9 cellular contexts compared by ENCODE assay signal in the genomic region with DNA sequence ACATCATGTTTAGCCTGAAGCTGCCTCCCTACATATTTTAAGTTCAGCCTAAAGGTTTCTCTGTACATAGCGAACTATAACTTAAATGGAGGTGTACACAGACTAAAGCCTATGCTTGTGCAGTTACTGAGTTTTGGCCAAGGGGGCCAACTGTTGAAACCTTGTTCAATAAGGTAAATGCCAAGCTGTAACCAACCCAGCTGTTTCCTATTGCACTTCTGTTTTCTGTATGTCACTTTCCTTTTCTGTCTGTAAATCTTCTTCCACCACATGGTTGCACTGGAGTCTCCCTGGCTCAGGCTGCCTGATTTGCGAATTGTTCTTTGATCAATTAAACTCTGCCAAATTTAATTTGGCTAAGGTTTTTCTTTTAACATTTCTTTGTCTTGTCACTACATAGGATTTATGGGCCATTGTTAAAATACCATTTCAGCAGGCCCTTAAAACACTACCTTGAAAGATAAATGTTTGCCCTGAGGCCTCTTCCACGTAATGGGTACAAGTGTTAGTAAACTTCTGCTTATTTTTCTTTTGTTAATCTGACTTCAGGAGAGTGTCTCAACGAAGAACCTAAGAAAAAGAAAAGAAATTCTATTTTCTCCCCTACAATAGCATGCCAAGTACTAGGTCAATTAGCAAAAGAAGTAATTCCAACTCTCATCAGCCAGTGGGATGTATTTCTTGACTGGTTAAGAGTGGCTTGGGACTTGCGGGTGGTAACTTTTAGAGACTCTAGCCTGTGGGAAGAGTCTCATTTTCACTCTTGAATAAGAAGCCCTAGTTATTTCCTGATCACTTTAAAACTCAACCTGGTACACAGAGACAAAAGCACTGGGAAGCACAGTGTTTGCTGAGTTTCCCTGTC. TPM values are rescaled to one million over a fixed set of nuclear protein-coding genes. Genes with fewer than 3 reads are reported as not detected.
DNase-seq lines count a peak whose midpoint lies in the region; ATAC-seq and TF ChIP-seq lines count a peak whose summit lies in the region.
"Had no signal": no experiment of that assay in that cellular context is flagged by ENCODE, and none has a peak within 500 bp of the region (broad histone marks: within the 10 kb centered on the region; RNA-seq: fewer than 3 reads in every experiment).

No MANE protein-coding gene starts in this region.

- H3K9me3 Mint-ChIP-seq in activated naive CD8-positive, alpha-beta T cell treated with anti-CD3 and anti-CD28 coated beads for 36 hours = no peaks in the 10 kb centered on the region

- DNase-seq in AML-193 (lab: John Stamatoyannopoulos, UW) (peak; percentile 56 to 64), NB4 (ENCODE audit: low read depth) (peak; percentile 66), posterior vena cava (ENCODE audit: low spot score) (no peak), NCI-H345 treated with DMSO at 0.1 percent for 48 hours (lab: John Stamatoyannopoulos, UW; ENCODE audit: unreplicated experiment) (no peak)
- no peak for DNase-seq in activated naive CD8-positive, alpha-beta T cell treated with anti-CD3 and anti-CD28 coated beads for 36 hours
- DNase-seq in activated CD4-positive, CD25-positive, alpha-beta regulatory T cell treated with anti-CD3 and anti-CD28 coated beads, Interleukin-2, amount 50 U/mL, for 72 hours = no peak

- no peaks in the 10 kb centered on the region for H3K36me3 Mint-ChIP-seq in activated naive CD8-positive, alpha-beta T cell treated with anti-CD3 and anti-CD28 coated beads for 36 hours

- no peak for TF ChIP-seq CTCF in NB4 (IDR thresholded peaks at IDR 0.05; ENCODE audit: low read depth, low read length)

- peaks cover 25% of the 10 kb centered on the region for H3K27me3 Mint-ChIP-seq in activated naive CD8-positive, alpha-beta T cell treated with anti-CD3 and anti-CD28 coated beads for 36 hours

- H3K4me3 ChIP-seq in NB4 (ENCODE audit: low read depth, low read length) = no peak overlapping the region
- H3K4me3 ChIP-seq: BLaER1 had no signal

- H3K27ac Mint-ChIP-seq in activated naive CD8-positive, alpha-beta T cell treated with anti-CD3 and anti-CD28 coated beads for 36 hours = no peak overlapping the region

- ATAC-seq in GM19043 (IDR thresholded peaks at IDR 0.05; ENCODE audit: low read depth, unreplicated experiment) = peak; percentile 77
- ATAC-seq in HG02943 (IDR thresholded peaks at IDR 0.05; ENCODE audit: low read depth, unreplicated experiment) = peak; percentile 94

- intact Hi-C loops in posterior vena cava (cut with DNase I) = loop anchor here in 1 of 2 donors (10.0 kb wide), 1 partner anchor 656 kb away; no protein-coding TSS in a partner anchor

- no peak overlapping the region for H3K4me3 Mint-ChIP-seq in activated naive CD8-positive, alpha-beta T cell treated with anti-CD3 and anti-CD28 coated beads for 36 hours

- TF ChIP-seq POLR2A in NB4 (IDR thresholded peaks at IDR 0.05; ENCODE audit: extremely low read depth, insufficient read length) = no peak

- peaks cover 2% of the 10 kb centered on the region for H3K4me1 Mint-ChIP-seq in activated naive CD8-positive, alpha-beta T cell treated with anti-CD3 and anti-CD28 coated beads for 36 hours

RNA-seq across cellular contexts. Expression of a gene that starts 45.7 kb away (rescaled TPM):
- under 1 TPM; 0.23 to 0.48 TPM for total RNA-seq in posterior vena cava
- not detected for total RNA-seq in activated naive CD8-positive, alpha-beta T cell treated with anti-CD3 and anti-CD28 coated beads for 36 hours

Comparison
In these comparisons a context has a peak if more than half of its experiments do, and no peak if none do; other contexts are left out.
1. DNase-seq: peak in AML-193 (2 of 2) and NB4 (single experiment); none in posterior vena cava (single experiment), activated naive CD8-positive, alpha-beta T cell treated with anti-CD3 and anti-CD28 coated beads for 36 hours (single experiment), activated CD4-positive, CD25-positive, alpha-beta regulatory T cell treated with anti-CD3 and anti-CD28 coated beads, Interleukin-2, amount 50 U/mL, for 72 hours (single experiment) and NCI-H345 treated with DMSO at 0.1 percent for 48 hours (single experiment).